Comparison of ENCODE assay signal across 9 cellular contexts in the genomic region with DNA sequence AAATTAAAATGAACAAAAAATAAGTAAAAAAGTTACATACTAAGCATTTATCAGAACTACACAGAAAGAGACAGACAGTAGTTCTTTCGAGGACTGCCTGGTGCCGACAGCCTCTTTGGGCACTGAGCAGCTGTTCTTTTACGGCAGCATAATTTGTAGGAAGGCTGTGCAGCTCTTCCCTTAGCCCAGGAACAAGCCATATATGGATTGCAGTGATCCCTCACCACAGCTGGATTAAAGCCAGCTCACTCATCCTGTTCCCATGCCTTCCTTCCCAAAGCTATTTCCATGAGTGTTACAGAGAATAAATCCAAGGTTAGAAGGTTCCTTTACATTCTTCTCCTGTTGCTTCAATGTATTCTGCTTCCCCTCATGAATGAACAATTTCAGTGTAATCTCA.
DNase-seq lines count a peak whose midpoint lies in the region; ATAC-seq and TF ChIP-seq lines count a peak whose summit lies in the region.
"Had no signal": no experiment of that assay in that cellular context is flagged by ENCODE, and none has a peak within 500 bp of the region (broad histone marks: within the 10 kb centered on the region; RNA-seq: fewer than 3 reads in every experiment).

No MANE protein-coding gene starts in this region.

- H3K4me1 ChIP-seq in right cardiac atrium (ENCODE audit: control insufficient read depth, insufficient read depth, low read length), result peaks cover 6% of the 10 kb centered on the region
- H3K4me1 ChIP-seq in thyroid gland, result peaks cover 4 to 6% of the 10 kb centered on the region in 2 donors
- H3K4me1 ChIP-seq in HAP-1, result no peaks in the 10 kb centered on the region

- H3K27ac ChIP-seq in right cardiac atrium (ENCODE audit: low read length) (no peak overlapping the region), thyroid gland (peak overlapping the region; percentile 20 to 76 (median 50))

- intact Hi-C loops in right cardiac atrium (cut with DNase I) (no loop called here), thyroid gland (cut with DNase I) (no loop called here)

- H3K9me3 ChIP-seq in right cardiac atrium (ENCODE audit: control insufficient read depth, low read length) (no peaks in the 10 kb centered on the region), thyroid gland (no peaks in the 10 kb centered on the region), HAP-1 (no peaks in the 10 kb centered on the region)

- TF ChIP-seq POLR2A in thyroid gland (IDR thresholded peaks at IDR 0.05), result peak in 1 of 2 donors; percentile 59

- in situ Hi-C loops in HAP-1 (cut with MboI; ENCODE audit: low sequenced_read_pairs), result no loop called here

- no peaks in the 10 kb centered on the region for H3K36me3 ChIP-seq in thyroid gland
- no peaks in the 10 kb centered on the region for H3K36me3 ChIP-seq in HAP-1 (replicated peaks)

- H3K27me3 ChIP-seq in right cardiac atrium (ENCODE audit: control insufficient read depth, insufficient read depth) (no peaks in the 10 kb centered on the region), thyroid gland (no peaks in the 10 kb centered on the region), HAP-1 (ENCODE audit: low read depth) (no peaks in the 10 kb centered on the region)

- ATAC-seq in SK-N-SH treated with all-trans-retinoic acid at 6 μM for 48 hours (peak; percentile 96), right cardiac atrium (peak; percentile 95), HG03565 (IDR thresholded peaks at IDR 0.05; ENCODE audit: unreplicated experiment) (no peak), HG03175 (IDR thresholded peaks at IDR 0.05; ENCODE audit: unreplicated experiment) (no peak)

- no peak for TF ChIP-seq CTCF in thyroid gland (IDR thresholded peaks at IDR 0.05)

- DNase-seq in HT1080 (ENCODE audit: low read depth) (peak; percentile 93), right cardiac atrium (peak; percentile 49 to 69 (median 57)), thyroid gland (peak; percentile 69 to 82), HPDE6-E6E7 (ENCODE audit: extremely low spot score) (no peak), HAP-1 (ENCODE audit: low spot score in 2 of 2) (no peak)
- DNase-seq: H7 had no signal

- H3K4me3 ChIP-seq in right cardiac atrium (ENCODE audit: low read length) (no peak overlapping the region), thyroid gland (replicated peaks in 1 of 3) (no peak overlapping the region), HAP-1 (no peak overlapping the region)

- WGBS in right cardiac atrium, result 14% methylated on average over 3 of the region's 3 CpGs
- 11 to 12% methylated on average over 3 of the region's 3 CpGs for WGBS in thyroid gland, 2 donors

TF ChIP-seq in SK-N-SH treated with all-trans-retinoic acid at 6 μM for 48 hours, 23 proteins besides CTCF, POLR2A, EP300 and RAD21:
- TF ChIP-seq ISL1 (CRISPR knock-in tag; IDR thresholded peaks at IDR 0.05) (no peak), ARNTL (CRISPR knock-in tag; IDR thresholded peaks at IDR 0.05; ENCODE audit: borderline replicate concordance, low read depth) (no peak), ZNF70 (CRISPR knock-in tag; IDR thresholded peaks at IDR 0.05) (no peak), SNAI2 (CRISPR knock-in tag; IDR thresholded peaks at IDR 0.05) (no peak), ESRRG (CRISPR knock-in tag; IDR thresholded peaks at IDR 0.05) (no peak), TOX (CRISPR knock-in tag; IDR thresholded peaks at IDR 0.05; ENCODE audit: borderline replicate concordance) (no peak), TCF4 (CRISPR knock-in tag; IDR thresholded peaks at IDR 0.05; ENCODE audit: borderline replicate concordance) (no peak), BACH2 (CRISPR knock-in tag; IDR thresholded peaks at IDR 0.05; ENCODE audit: borderline replicate concordance) (no peak)
- TF ChIP-seq, protein P1, sequence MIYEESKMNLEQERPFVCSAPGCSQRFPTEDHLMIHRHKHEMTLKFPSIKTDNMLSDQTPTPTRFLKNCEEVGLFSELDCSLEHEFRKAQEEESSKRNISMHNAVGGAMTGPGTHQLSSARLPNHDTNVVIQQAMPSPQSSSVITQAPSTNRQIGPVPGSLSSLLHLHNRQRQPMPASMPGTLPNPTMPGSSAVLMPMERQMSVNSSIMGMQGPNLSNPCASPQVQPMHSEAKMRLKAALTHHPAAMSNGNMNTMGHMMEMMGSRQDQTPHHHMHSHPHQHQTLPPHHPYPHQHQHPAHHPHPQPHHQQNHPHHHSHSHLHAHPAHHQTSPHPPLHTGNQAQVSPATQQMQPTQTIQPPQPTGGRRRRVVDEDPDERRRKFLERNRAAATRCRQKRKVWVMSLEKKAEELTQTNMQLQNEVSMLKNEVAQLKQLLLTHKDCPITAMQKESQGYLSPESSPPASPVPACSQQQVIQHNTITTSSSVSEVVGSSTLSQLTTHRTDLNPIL (CRISPR knock-in tag; IDR thresholded peaks at IDR 0.05; ENCODE audit: low read depth), result no peak
- TF ChIP-seq, protein P2, sequence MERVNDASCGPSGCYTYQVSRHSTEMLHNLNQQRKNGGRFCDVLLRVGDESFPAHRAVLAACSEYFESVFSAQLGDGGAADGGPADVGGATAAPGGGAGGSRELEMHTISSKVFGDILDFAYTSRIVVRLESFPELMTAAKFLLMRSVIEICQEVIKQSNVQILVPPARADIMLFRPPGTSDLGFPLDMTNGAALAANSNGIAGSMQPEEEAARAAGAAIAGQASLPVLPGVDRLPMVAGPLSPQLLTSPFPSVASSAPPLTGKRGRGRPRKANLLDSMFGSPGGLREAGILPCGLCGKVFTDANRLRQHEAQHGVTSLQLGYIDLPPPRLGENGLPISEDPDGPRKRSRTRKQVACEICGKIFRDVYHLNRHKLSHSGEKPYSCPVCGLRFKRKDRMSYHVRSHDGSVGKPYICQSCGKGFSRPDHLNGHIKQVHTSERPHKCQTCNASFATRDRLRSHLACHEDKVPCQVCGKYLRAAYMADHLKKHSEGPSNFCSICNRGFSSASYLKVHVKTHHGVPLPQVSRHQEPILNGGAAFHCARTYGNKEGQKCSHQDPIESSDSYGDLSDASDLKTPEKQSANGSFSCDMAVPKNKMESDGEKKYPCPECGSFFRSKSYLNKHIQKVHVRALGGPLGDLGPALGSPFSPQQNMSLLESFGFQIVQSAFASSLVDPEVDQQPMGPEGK (CRISPR knock-in tag; IDR thresholded peaks at IDR 0.05; ENCODE audit: borderline replicate concordance), result no peak
TF ChIP-seq in SK-N-SH treated with all-trans-retinoic acid at 6 μM for 48 hours: peak in this region for 0.

Comparison
In these comparisons a context has a peak if more than half of its experiments do, and no peak if none do; other contexts are left out.
1. DNase-seq: peak in HT1080 (single experiment), right cardiac atrium (3 of 3) and thyroid gland (2 of 2); none in HPDE6-E6E7 (single experiment) and HAP-1 (0 of 2).
2. ATAC-seq: peak in SK-N-SH treated with all-trans-retinoic acid at 6 μM for 48 hours (single experiment) and right cardiac atrium (2 of 2); none in HG03565 (single experiment) and HG03175 (single experiment).